9 cellular contexts compared by ENCODE assay signal in genomic region chr21:43465159-43465558, GRCh38. TPM values are rescaled to one million over a fixed set of nuclear protein-coding genes. Genes with fewer than 3 reads are reported as not detected.
A peak's percentile ranks its signal among the peaks of the same experiment; 100 is the strongest.
DNase-seq lines count a peak whose midpoint lies in the region; ATAC-seq, FAIRE-seq and TF ChIP-seq lines count a peak whose summit lies in the region.
"Not testable (repeated sequence)": the region's sequence is repeated elsewhere in the genome, so short reads cannot be mapped to it uniquely, and the experiment has no call there.
"Had no signal": no experiment of that assay in that cellular context is flagged by ENCODE, and none has a peak within 500 bp of the region (broad histone marks: within the 10 kb centered on the region; RNA-seq: fewer than 3 reads in every experiment).

No MANE protein-coding gene starts in this region.

- not testable (repeated sequence) for H3K9me1 ChIP-seq in K562 (ENCODE audit: control insufficient read depth, insufficient read depth, low read length)

- not testable (repeated sequence) for TF ChIP-seq EP300 in A549 (IDR thresholded peaks at IDR 0.05); K562 (IDR thresholded peaks at IDR 0.05; ENCODE audit: low read length); HepG2 (IDR thresholded peaks at IDR 0.05; ENCODE audit: low read depth in 2 of 2, low read length in 2 of 2); HepG2 (CRISPR knock-in tag; IDR thresholded peaks at IDR 0.05; ENCODE audit: borderline replicate concordance)

- not testable (repeated sequence) for TF ChIP-seq POLR2A in A549 (IDR thresholded peaks at IDR 0.05; ENCODE audit: low read length); GM12892 (IDR thresholded peaks at IDR 0.05; ENCODE audit: low read depth, low read length); K562 (conservative IDR thresholded peaks at IDR 0.05); body of pancreas (IDR thresholded peaks at IDR 0.05); HepG2 (IDR thresholded peaks at IDR 0.05; ENCODE audit: insufficient read depth in 1 of 2, low read depth in 2 of 2, low read length in 2 of 2); right lobe of liver (IDR thresholded peaks at IDR 0.05)

- not testable (repeated sequence) for H3K27me3 ChIP-seq in K562 (ENCODE audit: control insufficient read depth in 2 of 2, insufficient read depth in 2 of 2, low read length in 2 of 2); body of pancreas; bronchial epithelial cell (ENCODE audit: control insufficient read depth, insufficient read depth, low read length); HepG2 (ENCODE audit: control insufficient read depth in 1 of 2, insufficient read depth in 2 of 2, low read length in 2 of 2); right lobe of liver

- not testable (repeated sequence) for H3K79me2 ChIP-seq in K562 (ENCODE audit: control insufficient read depth, insufficient read depth, low read length); HepG2 (ENCODE audit: insufficient read depth, low read length)

- in situ Hi-C loops in K562 (cut with MboI); HepG2 (cut with HindIII; ENCODE audit: extremely low pct_ligation_motif_present, low pct_unique_long_range_greater_than_20kb): not testable (repeated sequence)

- TF ChIP-seq CTCF in A549 (IDR thresholded peaks at IDR 0.05); K562 (IDR thresholded peaks at IDR 0.05 in 2 of 3, conservative IDR thresholded peaks at IDR 0.05 in 1 of 3; ENCODE audit: insufficient read depth in 2 of 3, low read depth in 1 of 3, low read length in 3 of 3); body of pancreas (IDR thresholded peaks at IDR 0.05); bronchial epithelial cell (IDR thresholded peaks at IDR 0.05; ENCODE audit: insufficient read depth, low read length, severe bottlenecking); HepG2 (CRISPR knock-in tag; IDR thresholded peaks at IDR 0.05); right lobe of liver (IDR thresholded peaks at IDR 0.05): not testable (repeated sequence)

- not testable (repeated sequence) for H2AFZ ChIP-seq in K562 (ENCODE audit: low read depth, low read length); HepG2 (ENCODE audit: low read length)

- intact Hi-C loops in K562 (cut with micrococcal nuclease); body of pancreas (cut with DNase I); HepG2 (cut with micrococcal nuclease; ENCODE audit: unreplicated experiment); right lobe of liver (cut with DNase I): not testable (repeated sequence)

- not testable (repeated sequence) for H3K9me3 ChIP-seq in A549; K562 (replicated peaks; ENCODE audit: control insufficient read depth, insufficient read depth, low read depth, low read length); body of pancreas; HepG2 (ENCODE audit: low read length); right lobe of liver

- H3K4me2 ChIP-seq in A549; K562 (ENCODE audit: insufficient read depth, low read length); HepG2 (ENCODE audit: low read depth, low read length): not testable (repeated sequence)

- H3K4me1 ChIP-seq in A549; K562 (replicated peaks in 1 of 2; ENCODE audit: control insufficient read depth in 2 of 2, insufficient read depth in 2 of 2, low read length in 2 of 2); body of pancreas; HepG2 (ENCODE audit: insufficient read depth, low read length); right lobe of liver: not testable (repeated sequence)

- ATAC-seq in A549 = peak; percentile 53 to 55
- ATAC-seq in K562 = peak; percentile 42; the same call in 2 of the 3 replicates
- ATAC-seq in body of pancreas = peak; percentile 24
- peak; percentile 50 for ATAC-seq in left lobe of liver
- ATAC-seq in HepG2 = peak; percentile 79
- ATAC-seq in right lobe of liver = peak; percentile 49 to 68 (median 63)

- H3K9ac ChIP-seq in K562 (ENCODE audit: insufficient read depth in 1 of 2, low read depth in 2 of 2, low read length in 2 of 2); HepG2 (ENCODE audit: insufficient read depth, low read depth, low read length): not testable (repeated sequence)

- not testable (repeated sequence) for DNase-seq in A549 (ENCODE audit: low read depth in 1 of 2, low spot score in 1 of 2); GM12892 (ENCODE audit: insufficient read length); K562 (ENCODE audit: extremely low read depth in 1 of 4, low spot score in 3 of 4); body of pancreas; bronchial epithelial cell (ENCODE audit: low read depth); left lobe of liver (ENCODE audit: low spot score); HepG2 (ENCODE audit: low spot score); right lobe of liver

- CTCF ChIA-PET in A549 (lab: Yijun Ruan, JAX); K562 (lab: Yijun Ruan, JAX; ENCODE audit: low intra/inter-chr PET ratio); HepG2 (lab: Yijun Ruan, JAX; ENCODE audit: low intra/inter-chr PET ratio, low total read pairs): not testable (repeated sequence)

- BruUV-seq in K562 (replicated peaks; lab: Mats Ljungman, UMichigan); HepG2 (replicated peaks; lab: Mats Ljungman, UMichigan): not testable (repeated sequence)

- H3K4me3 ChIP-seq in A549; K562; body of pancreas; bronchial epithelial cell (ENCODE audit: low read depth, low read length); HepG2 (replicated peaks in 1 of 3; ENCODE audit: insufficient read depth in 1 of 3, low read depth in 2 of 3, low read length in 3 of 3); right lobe of liver: not testable (repeated sequence)

- not testable (repeated sequence) for H3K27ac ChIP-seq in A549; K562 (ENCODE audit: extremely low read depth, low read depth, low read length); body of pancreas; HepG2 (ENCODE audit: extremely low read length, insufficient read depth, low read length); right lobe of liver

- POLR2A ChIA-PET in A549 (lab: Yijun Ruan, JAX); K562 (lab: Yijun Ruan, JAX); HepG2 (lab: Yijun Ruan, JAX): not testable (repeated sequence)

- WGBS in A549 (ENCODE audit: missing lambda C conversion rate) = no CpG with 5 or more reads among the region's 5 CpGs
- WGBS in K562 (ENCODE audit: insufficient coverage, low coverage, missing lambda C conversion rate) = no CpG with 5 or more reads among the region's 5 CpGs
- no CpG with 5 or more reads among the region's 5 CpGs for WGBS in body of pancreas, 2 donors
- no CpG with 5 or more reads among the region's 5 CpGs for WGBS in HepG2 (ENCODE audit: low lambda C conversion rate)
- no CpG with 5 or more reads among the region's 5 CpGs for WGBS in right lobe of liver (ENCODE audit: insufficient coverage, low coverage, low lambda C conversion rate, missing lambda C conversion rate)

- FAIRE-seq in A549 (lab: Jason Lieb, UNC); K562 (lab: Jason Lieb, UNC): not testable (repeated sequence)
- peak; percentile 5 for FAIRE-seq in GM12892 (lab: Jason Lieb, UNC)
- FAIRE-seq in bronchial epithelial cell (lab: Jason Lieb, UNC) = peak; percentile 64
- FAIRE-seq in HepG2 (lab: Jason Lieb, UNC) = peak; percentile 98

- TF ChIP-seq RAD21 in A549 (conservative IDR thresholded peaks at IDR 0.05 in 1 of 2, IDR thresholded peaks at IDR 0.05 in 1 of 2); K562 (CRISPR knock-in tag; conservative IDR thresholded peaks at IDR 0.05 in 1 of 2, IDR thresholded peaks at IDR 0.05 in 1 of 2); HepG2 (CRISPR knock-in tag; IDR thresholded peaks at IDR 0.05): not testable (repeated sequence)

- H3K36me3 ChIP-seq in K562 (ENCODE audit: control insufficient read depth, insufficient read depth, low read length); body of pancreas (replicated peaks in 1 of 2; ENCODE audit: insufficient read depth in 1 of 2, low read depth in 2 of 2); bronchial epithelial cell (ENCODE audit: control insufficient read depth, insufficient read depth, low read length); HepG2 (replicated peaks in 1 of 2; ENCODE audit: control insufficient read depth in 1 of 2, insufficient read depth in 2 of 2, low read length in 2 of 2); right lobe of liver: not testable (repeated sequence)

- not testable (repeated sequence) for H4K20me1 ChIP-seq in K562 (replicated peaks; ENCODE audit: control insufficient read depth, insufficient read depth, low read length); HepG2 (ENCODE audit: insufficient read depth, low read length)

RNA-seq across cellular contexts. Expression of gene SIK1, which starts 38.2 kb away (rescaled TPM):
- polyA plus RNA-seq in A549 (2011; rRNA removed) (57.5 and 74.0 TPM in 2 replicates), A549 (2017; fragmentation: RNase III; extraction: RNeasy Plus Mini Kit Qiagen cat#74134 plus additional on column Dnase treatment) (12.2 to 17.7 TPM (median 14.0 TPM) in 3 replicates), K562 (2011; rRNA removed) (1.3 and 2.7 TPM in 2 replicates), K562 (2014; fragmentation: Illumina TruSeq; extraction: Trizol) (1.5 and 1.8 TPM in 2 replicates), K562 (2014; fragmentation: Nextera tagmentation; extraction: Ambion mirVana) (not detected), K562 (2014; rRNA removed) (0.66 and 1.8 TPM in 2 replicates), HepG2 (2011; rRNA removed) (11.8 and 14.5 TPM in 2 replicates)
- 10.4 and 12.1 TPM in 2 replicates for polyA plus RNA-seq in A549 (2012; cell fraction: cytosol; rRNA removed)
- 25.5 and 33.0 TPM in 2 replicates for polyA plus RNA-seq in A549 (2012; cell fraction: nucleus; rRNA removed)
- polyA minus RNA-seq in A549 (2011; rRNA and poly(A)+ RNA removed) = 63.4 and 75.0 TPM in 2 replicates
- 5.8 TPM for polyA plus RNA-seq in GM12892 (2012; ENCODE audit: missing spikeins)
- 13.8 and 14.0 TPM in 2 replicates for total RNA-seq in K562 (2011; cell fraction: chromatin; rRNA removed; ENCODE audit: low replicate concordance)
- 5.0 and 7.2 TPM in 2 replicates for total RNA-seq in K562 (2011; cell fraction: nucleolus; rRNA removed)
- 3.4 and 5.4 TPM in 2 replicates for total RNA-seq in K562 (2011; cell fraction: nucleoplasm; rRNA removed)
- total RNA-seq in K562 (2014; rRNA removed) (0.33 and 0.45 TPM in 2 replicates), K562 (2014; rRNA removed; fragmentation: Illumina TruSeq; extraction: Trizol) (0.80 and 1.8 TPM in 2 replicates), K562 (2015; rRNA removed; fragmentation: Illumina TruSeq; extraction: Trizol) (0.98 TPM in 1 of 2 replicates, not detected in the other), K562 (2021) (4.3 TPM in 2 replicates), body of pancreas (10 to 100 TPM in 1 of 2 donors, under 1 TPM in 1; 0.52 to 43.2 TPM), bronchial epithelial cell (33.2 and 46.9 TPM in 2 replicates), left lobe of liver (6.3 TPM), HepG2 (2016; rRNA removed; fragmentation: Illumina TruSeq; extraction: Trizol) (4.5 and 5.2 TPM in 2 replicates), right lobe of liver (10 to 100 TPM in 3 of 6 experiments, 1 to 10 TPM in 3; 4.2 to 44.4 (median 23.9) TPM)
- polyA plus RNA-seq in K562 (2011; cell fraction: cytosol; rRNA removed) = 0.04 and 0.25 TPM in 2 replicates
- 2.4 and 2.5 TPM in 2 replicates for polyA plus RNA-seq in K562 (2011; cell fraction: nucleus; rRNA removed)
- 0.03 and 0.97 TPM in 2 replicates for polyA plus RNA-seq in K562 (2012)
- polyA minus RNA-seq in K562 (2011; rRNA and poly(A)+ RNA removed) = 2.2 TPM in 1 of 2 replicates, not detected in the other
- 1.3 and 11.5 TPM in 2 replicates for polyA minus RNA-seq in K562 (2011; cell fraction: cytosol; rRNA and poly(A)+ RNA removed)
- 2.2 and 3.3 TPM in 2 replicates for polyA minus RNA-seq in K562 (2011; cell fraction: nucleus; rRNA and poly(A)+ RNA removed)
- total RNA-seq in HepG2 (2016; cell fraction: cytosol; rRNA removed; fragmentation: Illumina TruSeq; extraction: Trizol; ENCODE audit: low read depth) = 0.71 and 1.2 TPM in 2 replicates
- total RNA-seq in HepG2 (2016; cell fraction: insoluble cytoplasmic fraction; rRNA removed; fragmentation: Illumina TruSeq; extraction: Trizol) = 2.8 and 6.2 TPM in 2 replicates
- total RNA-seq in HepG2 (2016; cell fraction: membrane; rRNA removed; fragmentation: Illumina TruSeq; extraction: Trizol) = 1.0 and 1.7 TPM in 2 replicates
- total RNA-seq in HepG2 (2016; cell fraction: nucleus; rRNA removed; fragmentation: Illumina TruSeq; extraction: Trizol) = 8.3 and 8.9 TPM in 2 replicates
- 2.2 and 3.7 TPM in 2 replicates for polyA plus RNA-seq in HepG2 (2011; cell fraction: cytosol; rRNA removed)
- polyA plus RNA-seq in HepG2 (2011; cell fraction: nucleus; rRNA removed) = 16.5 and 19.0 TPM in 2 replicates
- 13.7 and 16.8 TPM in 2 replicates for polyA plus RNA-seq in HepG2 (2012)
- 0.21 and 0.24 TPM in 2 replicates for polyA plus RNA-seq in HepG2 (2016; cell fraction: cytosol; fragmentation: Illumina TruSeq; extraction: Trizol; ENCODE audit: low read depth)
- 1.5 and 2.8 TPM in 2 replicates for polyA plus RNA-seq in HepG2 (2016; cell fraction: insoluble cytoplasmic fraction; fragmentation: Illumina TruSeq; extraction: Trizol; ENCODE audit: low read depth)
- 0.62 and 0.91 TPM in 2 replicates for polyA plus RNA-seq in HepG2 (2016; cell fraction: membrane; fragmentation: Illumina TruSeq; extraction: Trizol; ENCODE audit: low read depth)
- polyA plus RNA-seq in HepG2 (2016; cell fraction: nucleus; fragmentation: Illumina TruSeq; extraction: Trizol; ENCODE audit: insufficient read depth, low read depth) = 20.9 and 35.5 TPM in 2 replicates
- 12.8 and 71.6 TPM in 2 replicates for polyA minus RNA-seq in HepG2 (2011; rRNA and poly(A)+ RNA removed; ENCODE audit: low replicate concordance)
- polyA minus RNA-seq in HepG2 (2011; cell fraction: cytosol; rRNA and poly(A)+ RNA removed) = 14.9 and 19.3 TPM in 2 replicates
- 15.5 and 29.5 TPM in 2 replicates for polyA minus RNA-seq in HepG2 (2011; cell fraction: nucleus; rRNA and poly(A)+ RNA removed)
- polyA plus RNA-seq: CD4-positive, alpha-beta memory T cell had no signal

Comparison
In these comparisons a context has a peak if more than half of its experiments do, and no peak if none do; other contexts are left out.
1. ATAC-seq: peak in every context shown above with its lines; median percentile 79 in HepG2; 63 in right lobe of liver; 54 in A549; 50 in left lobe of liver; 42 in K562; 24 in body of pancreas.